ENCODE assay signal across 22 cellular contexts in genomic region chr1:91135799-91136198, GRCh38.
"Had no signal": no experiment of that assay in that cellular context is flagged by ENCODE, and none has a peak within 500 bp of the region (broad histone marks: within the 10 kb centered on the region; RNA-seq: fewer than 3 reads in every experiment).

No MANE protein-coding gene starts in this region.

- FAIRE-seq: pancreas, small intestine had no signal

- H3K9me3 Mint-ChIP-seq: natural killer cell; stimulated activated naive B cell treated with anti-CD40 and anti-IgM and Interleukin-4, amounts not matched to agents 10 μg/mL and 1 μg/mL and 100 μg/mL, for 72 hours; stimulated activated naive CD8-positive, alpha-beta T cell treated with anti-CD3 and anti-CD28 coated beads, Interleukin-15, Interleukin-2, amounts not matched to agents 100 ng/mL and 50 ng/mL, for 24 hours had no signal

- H3K4me1 ChIP-seq: gastrocnemius medialis, lower lobe of right lung, pancreas, right lobe of liver, upper lobe of right lung, uterus had no signal

- H3K27ac Mint-ChIP-seq: immature natural killer cell; natural killer cell; progenitor cell of endocrine pancreas; stimulated activated naive B cell treated with anti-CD40 and anti-IgM and Interleukin-4, amounts not matched to agents 10 μg/mL and 1 μg/mL and 100 μg/mL, for 72 hours; stimulated activated naive CD8-positive, alpha-beta T cell treated with anti-CD3 and anti-CD28 coated beads, Interleukin-15, Interleukin-2, amounts not matched to agents 100 ng/mL and 50 ng/mL, for 24 hours had no signal

- H3K36me3 ChIP-seq: gastrocnemius medialis, lower lobe of right lung, pancreas, right lobe of liver, transverse colon, upper lobe of right lung, uterus had no signal

- H3K4me1 Mint-ChIP-seq: stimulated activated naive B cell treated with anti-CD40 and anti-IgM and Interleukin-4, amounts not matched to agents 10 μg/mL and 1 μg/mL and 100 μg/mL, for 72 hours had no signal

- H3K4me3 Mint-ChIP-seq: immature natural killer cell; natural killer cell; stimulated activated naive B cell treated with anti-CD40 and anti-IgM and Interleukin-4, amounts not matched to agents 10 μg/mL and 1 μg/mL and 100 μg/mL, for 72 hours; stimulated activated naive CD8-positive, alpha-beta T cell treated with anti-CD3 and anti-CD28 coated beads, Interleukin-15, Interleukin-2, amounts not matched to agents 100 ng/mL and 50 ng/mL, for 24 hours had no signal

- H3K36me3 Mint-ChIP-seq: immature natural killer cell; natural killer cell; stimulated activated naive B cell treated with anti-CD40 and anti-IgM and Interleukin-4, amounts not matched to agents 10 μg/mL and 1 μg/mL and 100 μg/mL, for 72 hours had no signal

- DNase-seq: cortex of kidney; effector CD4-positive, alpha-beta T cell; gastrocnemius medialis; head of caudate nucleus; islet precursor cell; kidney glomerular epithelial cell; left ventricle myocardium superior; lower lobe of right lung; natural killer cell; occipital lobe; pancreas; right lobe of liver; small intestine; stimulated activated CD4-positive, alpha-beta T cell treated with anti-CD3 and anti-CD28 coated beads, Interleukin-15, amount 100 ng/mL, for 24 hours; stimulated activated CD4-positive, alpha-beta T cell treated with anti-CD3 and anti-CD28 coated beads, Interleukin-2, amount 100 ng/mL, for 48 hours; stimulated activated naive B cell treated with anti-CD40 and anti-IgM and Interleukin-4, amounts not matched to agents 10 μg/mL and 1 μg/mL and 100 μg/mL, for 72 hours; transverse colon; upper lobe of right lung; uterus had no signal

- H3K27ac ChIP-seq: gastrocnemius medialis, lower lobe of right lung, pancreas, right lobe of liver, transverse colon, upper lobe of right lung, uterus had no signal

- ATAC-seq: gastrocnemius medialis; left ventricle myocardium superior; lower lobe of right lung; pancreas; right lobe of liver; stimulated activated naive B cell treated with anti-CD40 and anti-IgM and Interleukin-4, amounts not matched to agents 10 μg/mL and 1 μg/mL and 100 μg/mL, for 72 hours; upper lobe of right lung had no signal

- H3K27me3 ChIP-seq: gastrocnemius medialis, pancreas, right lobe of liver, transverse colon, upper lobe of right lung, uterus had no signal

- H3K9me3 ChIP-seq: gastrocnemius medialis, lower lobe of right lung, pancreas, right lobe of liver, transverse colon, upper lobe of right lung, uterus had no signal

- H3K4me3 ChIP-seq: gastrocnemius medialis, lower lobe of right lung, pancreas, right lobe of liver, transverse colon, upper lobe of right lung, uterus had no signal
